In genomic region chr21:31387560-31388186, GRCh38 we compare ENCODE assay signal across 1 cellular context.
TF ChIP-seq lines count a peak whose summit lies in the region.

No MANE protein-coding gene starts in this region.

TF ChIP-seq in GM23338, 12 proteins besides CTCF, POLR2A, EP300 and RAD21 (continued from another document):
- TF ChIP-seq ZNF462 (CRISPR knock-in tag; IDR thresholded peaks at IDR 0.05) (no peak), JUNB (IDR thresholded peaks at IDR 0.05; ENCODE audit: unreplicated experiment) (no peak), POLR2AphosphoS5 (IDR thresholded peaks at IDR 0.05; ENCODE audit: low read depth) (no peak)
